31 cellular contexts compared by ENCODE assay signal in genomic region chr10:49158399-49158798, GRCh38. TPM values are rescaled to one million over a fixed set of nuclear protein-coding genes. Genes with fewer than 3 reads are reported as not detected.
"Had no signal": no experiment of that assay in that cellular context is flagged by ENCODE, and none has a peak within 500 bp of the region (broad histone marks: within the 10 kb centered on the region; RNA-seq: fewer than 3 reads in every experiment).

No MANE protein-coding gene starts in this region.

- H3K27ac Mint-ChIP-seq: activated T-helper 1 cell treated with anti-CD3 and anti-CD28 coated beads, Interleukin-12 subunit alpha, Interleukin-12 subunit beta, Interleukin-2, Interleukin-4 antibody, amounts not matched to agents 30 ng/mL and 10 ng/mL and 1 ng/mL, durations not matched to agents 14 hours and 24 hours and 36 hours; brain; dendritic cell treated with granulocyte-macrophage colony-stimulating factor and Interleukin-4, amounts not matched to agents 40 ng/mL and 50 ng/mL, for 4 days; naive B cell; stimulated activated naive CD8-positive, alpha-beta T cell treated with anti-CD3 and anti-CD28 coated beads, Interleukin-15, amount 100 ng/mL, for 72 hours; T-helper 1 cell treated with Interleukin-12 subunit alpha and Interleukin-12 subunit beta and Interleukin-4 antibody, amounts not matched to agents 30 μg/mL and 1 μg/mL, for 36 hours had no signal

- H3K27me3 Mint-ChIP-seq: dendritic cell treated with granulocyte-macrophage colony-stimulating factor and Interleukin-4, amounts not matched to agents 40 ng/mL and 50 ng/mL, for 4 days had no signal

- DNase-seq: activated CD4-positive, alpha-beta T cell treated with anti-CD3 and anti-CD28 coated beads for 4 hours; activated CD4-positive, alpha-beta T cell treated with anti-CD3 and anti-CD28 coated beads, Interleukin-2, amount 50 U/mL, for 48 hours; activated CD4-positive, CD25-positive, alpha-beta regulatory T cell; activated gamma-delta T cell; activated naive CD4-positive, alpha-beta T cell treated with anti-CD3 and anti-CD28 coated beads, Interleukin-2, amount 50 U/mL, for 16 hours; aorta; caudate nucleus; effector CD4-positive, alpha-beta T cell; erythroblast; foreskin fibroblast; heart right ventricle; lower lobe of right lung; naive B cell; occipital lobe; posterior cingulate gyrus; right lobe of liver; stimulated activated CD4-positive, alpha-beta T cell treated with anti-CD3 and anti-CD28 coated beads, Interleukin-1b, Interleukin-23, amount 100 ng/mL, for 48 hours; stimulated activated naive CD8-positive, alpha-beta T cell treated with anti-CD3 and anti-CD28 coated beads, Interleukin-15, amount 100 ng/mL, for 72 hours; T1000; transverse colon had no signal

- ATAC-seq: heart right ventricle; lower lobe of right lung; right lobe of liver; stimulated activated naive CD8-positive, alpha-beta T cell treated with anti-CD3 and anti-CD28 coated beads, Interleukin-15, amount 100 ng/mL, for 72 hours had no signal

- H3K4me1 ChIP-seq: lower lobe of right lung, right lobe of liver, suprapubic skin, transverse colon had no signal

- H3K27me3 ChIP-seq: heart right ventricle, right lobe of liver, suprapubic skin, transverse colon had no signal

- H3K27ac ChIP-seq: heart right ventricle, lower lobe of right lung, right lobe of liver, skin epidermis, suprapubic skin, transverse colon had no signal

- H3K36me3 Mint-ChIP-seq: brain, naive B cell had no signal

- H3K4me3 Mint-ChIP-seq: activated T-helper 1 cell treated with anti-CD3 and anti-CD28 coated beads, Interleukin-12 subunit alpha, Interleukin-12 subunit beta, Interleukin-2, Interleukin-4 antibody, amounts not matched to agents 30 ng/mL and 10 ng/mL and 1 ng/mL, durations not matched to agents 14 hours and 24 hours and 36 hours; brain; dendritic cell treated with granulocyte-macrophage colony-stimulating factor and Interleukin-4, amounts not matched to agents 40 ng/mL and 50 ng/mL, for 4 days; naive B cell; stimulated activated naive CD8-positive, alpha-beta T cell treated with anti-CD3 and anti-CD28 coated beads, Interleukin-15, amount 100 ng/mL, for 72 hours; T-helper 1 cell treated with Interleukin-12 subunit alpha and Interleukin-12 subunit beta and Interleukin-4 antibody, amounts not matched to agents 30 μg/mL and 1 μg/mL, for 36 hours had no signal

- H3K9me3 Mint-ChIP-seq: activated T-helper 1 cell treated with anti-CD3 and anti-CD28 coated beads, Interleukin-12 subunit alpha, Interleukin-12 subunit beta, Interleukin-2, Interleukin-4 antibody, amounts not matched to agents 30 ng/mL and 10 ng/mL and 1 ng/mL, durations not matched to agents 14 hours and 24 hours and 36 hours; brain; dendritic cell treated with granulocyte-macrophage colony-stimulating factor and Interleukin-4, amounts not matched to agents 40 ng/mL and 50 ng/mL, for 4 days; naive B cell; stimulated activated naive CD8-positive, alpha-beta T cell treated with anti-CD3 and anti-CD28 coated beads, Interleukin-15, amount 100 ng/mL, for 72 hours; T-helper 1 cell treated with Interleukin-12 subunit alpha and Interleukin-12 subunit beta and Interleukin-4 antibody, amounts not matched to agents 30 μg/mL and 1 μg/mL, for 36 hours had no signal

- H3K9me3 ChIP-seq: heart right ventricle, lower lobe of right lung, right lobe of liver, suprapubic skin, transverse colon had no signal

- H3K4me3 ChIP-seq: heart right ventricle, lower lobe of right lung, right lobe of liver, skin epidermis, suprapubic skin, transverse colon had no signal

- H3K36me3 ChIP-seq: right lobe of liver, suprapubic skin, transverse colon had no signal

- H3K4me1 Mint-ChIP-seq: brain, naive B cell had no signal

RNA-seq across cellular contexts. Expression of gene FAM170B, which starts 24.6 kb away (rescaled TPM):
- total RNA-seq: activated T-helper 1 cell treated with anti-CD3 and anti-CD28 coated beads, Interleukin-12 subunit alpha, Interleukin-12 subunit beta, Interleukin-2, Interleukin-4 antibody, amounts not matched to agents 30 ng/mL and 10 ng/mL and 1 ng/mL, durations not matched to agents 14 hours and 24 hours and 36 hours; aorta; fibroblast of lung; heart right ventricle; lower lobe of right lung; mesenteric fat pad; mucosa of gallbladder; occipital lobe; right lobe of liver; suprapubic skin; transverse colon had no signal
- polyA plus RNA-seq: adipose tissue, aorta, fibroblast of lung, heart right ventricle, neural cell had no signal

RNA-seq across cellular contexts. Expression of gene TMEM273, which starts 29.8 kb away (rescaled TPM):
- total RNA-seq: fibroblast of lung had no signal
- polyA plus RNA-seq: neural cell had no signal
